27 cellular contexts compared by ENCODE assay signal in genomic region chr12:90423965-90424364, GRCh38.
"Had no signal": no experiment of that assay in that cellular context is flagged by ENCODE, and none has a peak within 500 bp of the region (broad histone marks: within the 10 kb centered on the region; RNA-seq: fewer than 3 reads in every experiment).

No MANE protein-coding gene starts in this region.

- DNase-seq: stimulated activated CD4-positive, alpha-beta T cell treated with anti-CD3 and anti-CD28 coated beads, Interleukin-2, amount 100 ng/mL, for 48 hours; stimulated activated CD4-positive, alpha-beta T cell treated with anti-CD3 and anti-CD28 coated beads, Interleukin-4, amount 100 ng/mL, for 1 hour; stimulated activated CD4-positive, alpha-beta T cell treated with anti-CD3 and anti-CD28 coated beads, Interleukin-4, amount 100 ng/mL, for 24 hours; stimulated activated CD4-positive, alpha-beta T cell treated with anti-CD3 and anti-CD28 coated beads, Interleukin-4, amount 100 ng/mL, for 4 hours; stimulated activated CD8-positive, alpha-beta memory T cell treated with anti-CD3 and anti-CD28 coated beads, Interleukin-4, amount 100 ng/mL, for 48 hours; stimulated activated naive B cell treated with anti-CD40 and anti-IgM and Interleukin-4, amounts not matched to agents 10 μg/mL and 1 μg/mL and 100 μg/mL, for 72 hours; stimulated activated naive CD4-positive, alpha-beta T cell; stimulated activated naive CD4-positive, alpha-beta T cell treated with Interleukin-2 at 50 U/mL for 16 hours; stimulated activated naive CD8-positive, alpha-beta T cell treated with anti-CD3 and anti-CD28 coated beads, Interleukin-15, amount 100 ng/mL, for 72 hours; stimulated activated naive CD8-positive, alpha-beta T cell treated with anti-CD3 and anti-CD28 coated beads, Interleukin-15, Interleukin-2, amounts not matched to agents 100 U/mL and 50 U/mL, for 24 hours; stomach; substantia nigra; testis; thyroid gland; tibial artery; transverse colon; trophoblast cell; upper lobe of left lung; upper lobe of right lung; uterus had no signal

- H3K27ac ChIP-seq: stomach, suprapubic skin, testis, thoracic aorta, thyroid gland, tibial artery, tibial nerve, transverse colon, upper lobe of left lung, upper lobe of right lung, uterus, vagina had no signal

- H3K36me3 ChIP-seq: stomach, suprapubic skin, thoracic aorta, thyroid gland, tibial artery, tibial nerve, transverse colon, upper lobe of left lung, upper lobe of right lung, uterus, vagina had no signal

- FAIRE-seq: urothelium cell line had no signal

- H3K9me3 ChIP-seq: stomach, suprapubic skin, testis, thoracic aorta, thyroid gland, tibial artery, tibial nerve, transverse colon, upper lobe of left lung, upper lobe of right lung, uterus, vagina had no signal

- H3K4me1 ChIP-seq: stomach, thyroid gland, tibial artery, transverse colon, upper lobe of left lung, upper lobe of right lung, uterus, vagina had no signal

- H3K27me3 ChIP-seq: stomach, suprapubic skin, testis, thyroid gland, tibial artery, tibial nerve, transverse colon, upper lobe of left lung, upper lobe of right lung, uterus, vagina had no signal

- ATAC-seq: stimulated activated effector memory CD8-positive, alpha-beta T cell treated with anti-CD3 and anti-CD28 coated beads, Interleukin-12 subunit alpha, Interleukin-12 subunit beta, amount 100 ng/mL, for 72 hours; stimulated activated memory B cell treated with anti-CD40 and anti-IgM and Interleukin-4, amounts not matched to agents 10 μg/mL and 1 μg/mL and 100 μg/mL, for 72 hours; stimulated activated naive B cell treated with anti-CD40 and anti-IgM and Interleukin-4, amounts not matched to agents 10 μg/mL and 1 μg/mL and 100 μg/mL, for 72 hours; stimulated activated naive CD8-positive, alpha-beta T cell treated with anti-CD3 and anti-CD28 coated beads, Interleukin-15, amount 100 ng/mL, for 72 hours; stimulated activated naive CD8-positive, alpha-beta T cell treated with anti-CD3 and anti-CD28 coated beads, Interleukin-15, Interleukin-2, amounts not matched to agents 100 U/mL and 50 U/mL, for 24 hours; upper lobe of right lung had no signal

- H3K4me3 ChIP-seq: stomach, suprapubic skin, testis, thoracic aorta, thyroid gland, tibial artery, tibial nerve, transverse colon, upper lobe of left lung, upper lobe of right lung, uterus, vagina had no signal
